Comparison of ENCODE assay signal across 23 cellular contexts in genomic region chrX:63408050-63408449, GRCh38.
"Had no signal": no experiment of that assay in that cellular context is flagged by ENCODE, and none has a peak within 500 bp of the region (broad histone marks: within the 10 kb centered on the region; RNA-seq: fewer than 3 reads in every experiment).

No MANE protein-coding gene starts in this region.

- DNase-seq: islet precursor cell; left ventricle myocardium inferior; mesendoderm; naive B cell; ovary; right lobe of liver; stimulated activated CD4-positive, alpha-beta T cell treated with anti-CD3 and anti-CD28 coated beads, Interleukin-12 subunit alpha, Interleukin-12 subunit beta, amount 100 ng/mL, for 4 hours; stimulated activated CD4-positive, alpha-beta T cell treated with anti-CD3 and anti-CD28 coated beads, Interleukin-15, amount 100 ng/mL, for 24 hours; stimulated activated CD4-positive, alpha-beta T cell treated with anti-CD3 and anti-CD28 coated beads, Interleukin-2, amount 100 ng/mL, for 24 hours; stimulated activated CD4-positive, alpha-beta T cell treated with anti-CD3 and anti-CD28 coated beads, Interleukin-4, amount 100 ng/mL, for 1 hour; stimulated activated naive B cell treated with anti-CD40 and anti-IgM and Interleukin-4, amounts not matched to agents 10 μg/mL and 1 μg/mL and 100 μg/mL, for 72 hours; stimulated activated naive CD8-positive, alpha-beta T cell treated with anti-CD3 and anti-CD28 coated beads, Interleukin-15, Interleukin-2, amounts not matched to agents 100 U/mL and 50 U/mL, for 24 hours; stomach; testis; thyroid gland; transverse colon; upper lobe of left lung had no signal

- H3K4me1 Mint-ChIP-seq: mesothelial cell of epicardium; naive B cell; stimulated activated naive B cell treated with anti-CD40 and anti-IgM and Interleukin-4, amounts not matched to agents 10 μg/mL and 1 μg/mL and 100 μg/mL, for 72 hours had no signal

- H3K27ac Mint-ChIP-seq: mesothelial cell of epicardium; naive B cell; natural killer cell treated with Interleukin-12 subunit alpha and Interleukin-12 subunit beta and Interleukin-15 and Interleukin-18, amount 100 ng/mL, for 72 hours; progenitor cell of endocrine pancreas; stimulated activated naive B cell treated with anti-CD40 and anti-IgM and Interleukin-4, amounts not matched to agents 10 μg/mL and 1 μg/mL and 100 μg/mL, for 72 hours had no signal

- ATAC-seq: natural killer cell treated with Interleukin-12 subunit alpha and Interleukin-12 subunit beta and Interleukin-15 and Interleukin-18, amount 100 ng/mL, for 72 hours; right lobe of liver; stimulated activated naive B cell treated with anti-CD40 and anti-IgM and Interleukin-4, amounts not matched to agents 10 μg/mL and 1 μg/mL and 100 μg/mL, for 72 hours; stimulated activated naive CD8-positive, alpha-beta T cell treated with anti-CD3 and anti-CD28 coated beads, Interleukin-15, Interleukin-2, amounts not matched to agents 100 U/mL and 50 U/mL, for 24 hours had no signal

- H3K27ac ChIP-seq: left ventricle myocardium inferior, ovary, right atrium auricular region, right lobe of liver, stomach, testis, thyroid gland, transverse colon, upper lobe of left lung, vagina had no signal

- H3K27me3 ChIP-seq: ovary, right atrium auricular region, right lobe of liver, stomach, testis, thyroid gland, transverse colon, upper lobe of left lung, vagina had no signal

- H3K4me1 ChIP-seq: left ventricle myocardium inferior, right atrium auricular region, right lobe of liver, stomach, testis, thyroid gland, transverse colon, upper lobe of left lung, vagina had no signal

- H3K36me3 ChIP-seq: left ventricle myocardium inferior, ovary, right atrium auricular region, right lobe of liver, stomach, thyroid gland, transverse colon, upper lobe of left lung, vagina had no signal

- H3K4me3 ChIP-seq: left ventricle myocardium inferior, lung, ovary, right atrium auricular region, right lobe of liver, stomach, testis, thyroid gland, transverse colon, upper lobe of left lung, vagina had no signal

- H3K9me3 ChIP-seq: left ventricle myocardium inferior, ovary, right lobe of liver, stomach, testis, thyroid gland, transverse colon, vagina had no signal

- H3K36me3 Mint-ChIP-seq: naive B cell; natural killer cell treated with Interleukin-12 subunit alpha and Interleukin-12 subunit beta and Interleukin-15 and Interleukin-18, amount 100 ng/mL, for 72 hours; stimulated activated naive B cell treated with anti-CD40 and anti-IgM and Interleukin-4, amounts not matched to agents 10 μg/mL and 1 μg/mL and 100 μg/mL, for 72 hours had no signal

- H3K4me3 Mint-ChIP-seq: mesothelial cell of epicardium; naive B cell; natural killer cell treated with Interleukin-12 subunit alpha and Interleukin-12 subunit beta and Interleukin-15 and Interleukin-18, amount 100 ng/mL, for 72 hours; stimulated activated naive B cell treated with anti-CD40 and anti-IgM and Interleukin-4, amounts not matched to agents 10 μg/mL and 1 μg/mL and 100 μg/mL, for 72 hours had no signal

- H3K27me3 Mint-ChIP-seq: naive B cell, progenitor cell of endocrine pancreas had no signal
